8 cellular contexts compared by ENCODE assay signal in genomic region chr5:39948867-39949468, GRCh38.
DNase-seq lines count a peak whose midpoint lies in the region; ATAC-seq and TF ChIP-seq lines count a peak whose summit lies in the region.

No MANE protein-coding gene starts in this region.

- POLR2A ChIA-PET in CD8-positive, alpha-beta memory T cell (lab: Charles Lee), result no interaction called here

- peaks cover 2 to 5% (median 4%) of the 10 kb centered on the region in 3 donors for H3K4me1 Mint-ChIP-seq in CD8-positive, alpha-beta memory T cell
- H3K4me1 Mint-ChIP-seq in activated CD8-positive, alpha-beta memory T cell treated with anti-CD3 and anti-CD28 coated beads, Interleukin-2, amount 10 ng/mL, durations not matched to agents 7 days and 5 days, result peaks cover 2% of the 10 kb centered on the region
- H3K4me1 Mint-ChIP-seq in neural crest cell, result no peaks in the 10 kb centered on the region

- peak; percentile 54 to 65 (median 55) for TF ChIP-seq CTCF in esophagus muscularis mucosa (IDR thresholded peaks at IDR 0.05)
- TF ChIP-seq CTCF in neural crest cell (conservative IDR thresholded peaks at IDR 0.05), result peak; percentile 84
- TF ChIP-seq CTCF in tibial nerve (IDR thresholded peaks at IDR 0.05), result peak; percentile 37 to 67 (median 59)

- TF ChIP-seq POLR2A in esophagus muscularis mucosa (IDR thresholded peaks at IDR 0.05; ENCODE audit: low read depth) (no peak), tibial nerve (IDR thresholded peaks at IDR 0.05) (no peak)

- H3K4me3 ChIP-seq in CD8-positive, alpha-beta memory T cell (ENCODE audit: low read length), result no peak overlapping the region
- H3K4me3 ChIP-seq in esophagus muscularis mucosa (no peak overlapping the region), tibial nerve (no peak overlapping the region)

- TF ChIP-seq EP300 in esophagus muscularis mucosa (IDR thresholded peaks at IDR 0.05), result no peak
- TF ChIP-seq EP300 in tibial nerve (IDR thresholded peaks at IDR 0.05), result no peak

- intact Hi-C loops in esophagus muscularis mucosa (cut with DNase I), result loop anchor here (2.0 kb wide), 1 partner anchor 740 kb away; no protein-coding TSS in a partner anchor

- H3K27me3 ChIP-seq in CD8-positive, alpha-beta memory T cell (ENCODE audit: insufficient read depth, low read length, poor library complexity, severe bottlenecking), result no peaks in the 10 kb centered on the region
- H3K27me3 ChIP-seq in esophagus muscularis mucosa, result no peaks in the 10 kb centered on the region
- no peaks in the 10 kb centered on the region for H3K27me3 ChIP-seq in tibial nerve

- H3K36me3 Mint-ChIP-seq in CD8-positive, alpha-beta memory T cell, result peaks cover 0 to 6% (median 0%) of the 10 kb centered on the region in 3 donors
- H3K36me3 Mint-ChIP-seq in activated CD8-positive, alpha-beta memory T cell treated with anti-CD3 and anti-CD28 coated beads, Interleukin-2, amount 10 ng/mL, durations not matched to agents 7 days and 5 days, result peaks cover 5% of the 10 kb centered on the region
- no peaks in the 10 kb centered on the region for H3K36me3 Mint-ChIP-seq in neural crest cell (ENCODE audit: low read depth)

- no peaks in the 10 kb centered on the region for H3K4me1 ChIP-seq in CD8-positive, alpha-beta memory T cell (ENCODE audit: insufficient read depth, low read length)
- H3K4me1 ChIP-seq in esophagus muscularis mucosa (no peaks in the 10 kb centered on the region), tibial nerve (no peaks in the 10 kb centered on the region)

- 46% methylated on average over 2 of the region's 2 CpGs for WGBS in esophagus muscularis mucosa
- 49 to 53% methylated on average over 2 of the region's 2 CpGs for WGBS in tibial nerve, 2 donors

- CTCF ChIA-PET in CD8-positive, alpha-beta memory T cell (lab: Charles Lee), result interaction anchor here (0.9 to 2.5 kb wide), 15 partner anchors 8 to 930 kb away, joined by 3 to 21 read pairs (median 4); no protein-coding TSS in a partner anchor
- CTCF ChIA-PET in activated CD8-positive, alpha-beta memory T cell treated with anti-CD3 and anti-CD28 coated beads, Interleukin-2, amount 10 ng/mL, durations not matched to agents 7 days and 5 days (lab: Charles Lee), result interaction anchor here (0.6 to 2.0 kb wide), 21 partner anchors 8 to 1169 kb away, joined by 3 to 17 read pairs (median 4); no protein-coding TSS in a partner anchor

- DNase-seq in CD8-positive, alpha-beta memory T cell, result peak; percentile 29 to 72 (median 58)
- DNase-seq in NOMO-1 treated with DMSO at 0.1 percent for 48 hours (lab: John Stamatoyannopoulos, UW; ENCODE audit: unreplicated experiment) (peak; percentile 86), esophagus muscularis mucosa (ENCODE audit: extremely low spot score) (no peak), neural crest cell (ENCODE audit: low read depth, low spot score) (peak; percentile 51), tibial nerve (ENCODE audit: low spot score in 2 of 2) (peak in 1 of 2 donors; percentile 86)
- DNase-seq in activated CD8-positive, alpha-beta memory T cell treated with anti-CD3 and anti-CD28 coated beads, Interleukin-2, amount 10 ng/mL, durations not matched to agents 7 days and 5 days, result peak; percentile 69

- H3K27ac ChIP-seq in CD8-positive, alpha-beta memory T cell (ENCODE audit: low read depth, low read length), result no peak overlapping the region
- H3K27ac ChIP-seq in esophagus muscularis mucosa (replicated peaks in 1 of 4), result no peak overlapping the region
- no peak overlapping the region for H3K27ac ChIP-seq in tibial nerve

- H3K27ac Mint-ChIP-seq in CD8-positive, alpha-beta memory T cell, result no peak overlapping the region
- H3K27ac Mint-ChIP-seq in activated CD8-positive, alpha-beta memory T cell treated with anti-CD3 and anti-CD28 coated beads, Interleukin-2, amount 10 ng/mL, durations not matched to agents 7 days and 5 days, result peak overlapping the region; percentile 5
- H3K27ac Mint-ChIP-seq in neural crest cell (ENCODE audit: unreplicated experiment), result no peak overlapping the region

- no peaks in the 10 kb centered on the region for H3K36me3 ChIP-seq in CD8-positive, alpha-beta memory T cell (ENCODE audit: insufficient read depth, low read length)
- no peaks in the 10 kb centered on the region for H3K36me3 ChIP-seq in esophagus muscularis mucosa
- H3K36me3 ChIP-seq in tibial nerve, result no peaks in the 10 kb centered on the region

- no peak overlapping the region for H3K4me3 Mint-ChIP-seq in CD8-positive, alpha-beta memory T cell
- H3K4me3 Mint-ChIP-seq in activated CD8-positive, alpha-beta memory T cell treated with anti-CD3 and anti-CD28 coated beads, Interleukin-2, amount 10 ng/mL, durations not matched to agents 7 days and 5 days, result no peak overlapping the region
- H3K4me3 Mint-ChIP-seq in neural crest cell, result no peak overlapping the region

- no peaks in the 10 kb centered on the region for H3K9me3 ChIP-seq in CD8-positive, alpha-beta memory T cell (ENCODE audit: low read length)
- H3K9me3 ChIP-seq in esophagus muscularis mucosa, result peaks cover 0 to 7% (median 6%) of the 10 kb centered on the region in 4 donors
- peaks cover 0 to 11% (median 0%) of the 10 kb centered on the region in 4 donors for H3K9me3 ChIP-seq in tibial nerve

- H3K9me3 Mint-ChIP-seq in CD8-positive, alpha-beta memory T cell, result no peaks in the 10 kb centered on the region
- no peaks in the 10 kb centered on the region for H3K9me3 Mint-ChIP-seq in activated CD8-positive, alpha-beta memory T cell treated with anti-CD3 and anti-CD28 coated beads, Interleukin-2, amount 10 ng/mL, durations not matched to agents 7 days and 5 days (ENCODE audit: low read depth)
- peaks cover 9% of the 10 kb centered on the region for H3K9me3 Mint-ChIP-seq in neural crest cell

- ATAC-seq in GM19452 (IDR thresholded peaks at IDR 0.05; ENCODE audit: unreplicated experiment) (peak; percentile 70), HG03521 (IDR thresholded peaks at IDR 0.05; ENCODE audit: unreplicated experiment) (peak; percentile 70)
- peak; percentile 89 for ATAC-seq in activated CD8-positive, alpha-beta memory T cell treated with anti-CD3 and anti-CD28 coated beads, Interleukin-2, amount 10 ng/mL, durations not matched to agents 7 days and 5 days

- no peaks in the 10 kb centered on the region for H3K27me3 Mint-ChIP-seq in CD8-positive, alpha-beta memory T cell
- no peaks in the 10 kb centered on the region for H3K27me3 Mint-ChIP-seq in activated CD8-positive, alpha-beta memory T cell treated with anti-CD3 and anti-CD28 coated beads, Interleukin-2, amount 10 ng/mL, durations not matched to agents 7 days and 5 days
- H3K27me3 Mint-ChIP-seq in neural crest cell (ENCODE audit: low read depth), result peaks cover 5% of the 10 kb centered on the region
